ENCODE assay signal across 12 cellular contexts in genomic region chr2:54581326-54582039, GRCh38.
DNase-seq lines count a peak whose midpoint lies in the region; ATAC-seq lines count a peak whose summit lies in the region.
"Had no signal": no experiment of that assay in that cellular context is flagged by ENCODE, and none has a peak within 500 bp of the region (broad histone marks: within the 10 kb centered on the region; RNA-seq: fewer than 3 reads in every experiment).

No MANE protein-coding gene starts in this region.

- no peaks in the 10 kb centered on the region for H3K9me3 Mint-ChIP-seq in activated T-cell treated with anti-CD3 and anti-CD28 coated beads, Interleukin-2, amount 50 U/mL, for 24 hours
- H3K9me3 Mint-ChIP-seq: CD14-positive monocyte had no signal

- H3K4me1 Mint-ChIP-seq in activated T-cell treated with anti-CD3 and anti-CD28 coated beads, Interleukin-2, amount 50 U/mL, for 24 hours (ENCODE audit: low read depth): peaks cover 95% of the 10 kb centered on the region
- H3K4me1 Mint-ChIP-seq in T-helper 17 cell: peaks cover 72% of the 10 kb centered on the region

- H3K27ac Mint-ChIP-seq in activated T-cell treated with anti-CD3 and anti-CD28 coated beads, Interleukin-2, amount 50 U/mL, for 24 hours: peak overlapping the region; percentile 94
- peak overlapping the region; percentile 82 for H3K27ac Mint-ChIP-seq in T-helper 17 cell

- ATAC-seq in HG03025 (IDR thresholded peaks at IDR 0.05; ENCODE audit: low FRiP score, unreplicated experiment) (peak; percentile 46), T-helper 17 cell (no peak), GM19397 (IDR thresholded peaks at IDR 0.05; ENCODE audit: unreplicated experiment) (no peak)

- no peaks in the 10 kb centered on the region for H3K36me3 Mint-ChIP-seq in activated T-cell treated with anti-CD3 and anti-CD28 coated beads, Interleukin-2, amount 50 U/mL, for 24 hours (ENCODE audit: low read depth)
- no peaks in the 10 kb centered on the region for H3K36me3 Mint-ChIP-seq in T-helper 17 cell (ENCODE audit: low read depth)

- H3K27me3 Mint-ChIP-seq in activated T-cell treated with anti-CD3 and anti-CD28 coated beads, Interleukin-2, amount 50 U/mL, for 24 hours: no peaks in the 10 kb centered on the region
- no peaks in the 10 kb centered on the region for H3K27me3 Mint-ChIP-seq in T-helper 17 cell

- no peaks in the 10 kb centered on the region for H3K9me3 ChIP-seq in T-helper 17 cell (ENCODE audit: control insufficient read depth, low read length, poor library complexity, severe bottlenecking)
- H3K9me3 ChIP-seq: psoas muscle had no signal

- DNase-seq in activated T-cell treated with anti-CD3 and anti-CD28 coated beads, Interleukin-2, amount 50 U/mL, for 24 hours: no peak
- DNase-seq in activated T-cell treated with anti-CD3 and anti-CD28 coated beads for 4 hours: no peak
- DNase-seq in T-helper 17 cell: no peak
- peak; percentile 54 for DNase-seq in retina
- no peak for DNase-seq in NCI-H2196 (lab: John Stamatoyannopoulos, UW; ENCODE audit: unreplicated experiment)
- no peak for DNase-seq in medulla oblongata (ENCODE audit: extremely low spot score)
- DNase-seq: dermis blood vessel endothelial cell; NK-92 treated with Interleukin-12 subunit alpha and Interleukin-12 subunit beta, amount 100 ng/mL, for 24 hours; psoas muscle had no signal

- H3K4me3 Mint-ChIP-seq in activated T-cell treated with anti-CD3 and anti-CD28 coated beads, Interleukin-2, amount 50 U/mL, for 24 hours: peak overlapping the region; percentile 73
- H3K4me3 Mint-ChIP-seq in T-helper 17 cell: peak overlapping the region; percentile 43
